In the genomic region with DNA sequence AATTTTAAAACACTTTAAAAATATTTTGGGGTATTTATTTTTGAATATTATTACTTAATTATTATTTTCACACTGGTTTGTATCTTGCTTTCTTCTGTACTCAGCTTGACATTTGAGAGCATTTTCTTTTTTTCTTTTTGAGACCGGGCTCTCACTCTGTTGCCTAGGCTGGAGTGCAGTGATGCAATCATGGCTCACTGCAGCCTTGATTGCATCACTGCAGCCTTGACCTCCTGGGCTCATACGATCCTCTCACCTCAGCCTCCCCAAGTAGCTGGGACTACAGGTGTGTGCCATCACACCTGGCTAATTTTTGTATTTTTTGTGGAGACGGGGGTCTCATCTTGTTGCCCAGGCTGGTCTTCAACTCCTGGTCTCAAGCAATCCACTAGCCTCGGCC, we compare ENCODE assay signal across 28 cellular contexts.
"Had no signal": no experiment of that assay in that cellular context is flagged by ENCODE, and none has a peak within 500 bp of the region (broad histone marks: within the 10 kb centered on the region; RNA-seq: fewer than 3 reads in every experiment).

No MANE protein-coding gene starts in this region.

- H3K9me3 ChIP-seq: upper lobe of right lung, uterus had no signal

- H3K4me1 Mint-ChIP-seq: endodermal cell, nephron had no signal

- FAIRE-seq: keratinocyte had no signal

- H3K4me2 ChIP-seq: smooth muscle cell had no signal

- H3K79me2 ChIP-seq: parathyroid adenoma had no signal

- H3K4me1 ChIP-seq: gastrocnemius medialis, parathyroid adenoma, upper lobe of right lung, uterus had no signal

- H3K36me3 ChIP-seq: gastrocnemius medialis, suprapubic skin, transverse colon, upper lobe of right lung, uterus had no signal

- ATAC-seq: esophagus mucosa; gastrocnemius medialis; left lobe of liver; naive thymus-derived CD4-positive, alpha-beta T cell; stimulated activated naive CD8-positive, alpha-beta T cell treated with anti-CD3 and anti-CD28 coated beads, Interleukin-15, amount 100 ng/mL, for 72 hours; upper lobe of right lung had no signal

- H3K4me3 ChIP-seq: gastrocnemius medialis, lung, neural progenitor cell, smooth muscle cell, suprapubic skin, transverse colon, upper lobe of right lung, uterus had no signal

- H3K27me3 ChIP-seq: gastrocnemius medialis, neural progenitor cell, suprapubic skin, transverse colon, upper lobe of right lung, uterus had no signal

- DNase-seq: effector CD8-positive, alpha-beta T cell; foreskin fibroblast; gastrocnemius medialis; head of caudate nucleus; mesenchymal stem cell; naive thymus-derived CD4-positive, alpha-beta T cell; stimulated activated CD4-positive, alpha-beta T cell treated with anti-CD3 and anti-CD28 coated beads, Interleukin-12 subunit alpha, Interleukin-12 subunit beta, amount 100 ng/mL, for 4 hours; stimulated activated CD4-positive, alpha-beta T cell treated with anti-CD3 and anti-CD28 coated beads, Interleukin-1b, Interleukin-23, amount 100 ng/mL, for 48 hours; stimulated activated CD4-positive, alpha-beta T cell treated with anti-CD3 and anti-CD28 coated beads, Interleukin-4, amount 100 ng/mL, for 1 hour; stimulated activated CD8-positive, alpha-beta memory T cell treated with anti-CD3 and anti-CD28 coated beads, Interleukin-4, amount 100 ng/mL, for 48 hours; stimulated activated naive CD4-positive, alpha-beta T cell; stimulated activated naive CD8-positive, alpha-beta T cell treated with anti-CD3 and anti-CD28 coated beads, Interleukin-15, amount 100 ng/mL, for 72 hours; transverse colon; upper lobe of right lung; uterus had no signal

- H3K27ac ChIP-seq: epithelial cell of prostate, gastrocnemius medialis, neural progenitor cell, parathyroid adenoma, suprapubic skin, upper lobe of right lung, uterus had no signal

- H3K27ac Mint-ChIP-seq: dendritic cell treated with granulocyte-macrophage colony-stimulating factor and Interleukin-4, amounts not matched to agents 40 ng/mL and 50 ng/mL, for 4 days; endodermal cell had no signal

- H2AFZ ChIP-seq: parathyroid adenoma had no signal

- H3K4me3 Mint-ChIP-seq: dendritic cell treated with granulocyte-macrophage colony-stimulating factor and Interleukin-4, amounts not matched to agents 40 ng/mL and 50 ng/mL, for 4 days; endodermal cell; mesothelial cell of epicardium; naive thymus-derived CD4-positive, alpha-beta T cell; nephron; neural progenitor cell; stimulated activated naive CD8-positive, alpha-beta T cell treated with anti-CD3 and anti-CD28 coated beads, Interleukin-15, amount 100 ng/mL, for 72 hours had no signal

- H3K36me3 Mint-ChIP-seq: neural progenitor cell had no signal

- H3K27me3 Mint-ChIP-seq: dendritic cell treated with granulocyte-macrophage colony-stimulating factor and Interleukin-4, amounts not matched to agents 40 ng/mL and 50 ng/mL, for 4 days; stimulated activated naive CD8-positive, alpha-beta T cell treated with anti-CD3 and anti-CD28 coated beads, Interleukin-15, amount 100 ng/mL, for 72 hours had no signal

- H3K9ac ChIP-seq: neural progenitor cell, parathyroid adenoma had no signal
